Comparison of ENCODE assay signal across 8 cellular contexts in genomic region chr12:8914033-8914715, GRCh38. TPM values are rescaled to one million over a fixed set of nuclear protein-coding genes. Genes with fewer than 3 reads are reported as not detected.
DNase-seq lines count a peak whose midpoint lies in the region; ATAC-seq, FAIRE-seq and TF ChIP-seq lines count a peak whose summit lies in the region.
"Not testable (repeated sequence)": the region's sequence is repeated elsewhere in the genome, so short reads cannot be mapped to it uniquely, and the experiment has no call there.

PHC1 (plus strand) TSS chr12:8914509; CDS start chr12:8917678, 3,169 bp downstream.

- peak; percentile 17; the same call in 1 of the 2 replicates for TF ChIP-seq POLR2A in H54 (IDR thresholded peaks at IDR 0.05; ENCODE audit: low read depth, low read length)

- POLR2A ChIA-PET in naive thymus-derived CD8-positive, alpha-beta T cell (lab: Charles Lee) = interaction anchor here (4.2 kb wide), 1 partner anchor 35 kb away, joined by 28 read pairs; the partner anchor contains the start of gene M6PR

- H3K27ac Mint-ChIP-seq in naive thymus-derived CD8-positive, alpha-beta T cell = peak within 1 kb of the TSS in 9 of 10 donors; percentile 89 to 99 (median 94)

- TF ChIP-seq CTCF in fibroblast of pulmonary artery (IDR thresholded peaks at IDR 0.05; ENCODE audit: low read length, missing control alignments) = peak; percentile 56

- not testable (repeated sequence) for H3K9me3 Mint-ChIP-seq in naive thymus-derived CD8-positive, alpha-beta T cell

- H3K27me3 Mint-ChIP-seq in naive thymus-derived CD8-positive, alpha-beta T cell = not testable (repeated sequence)

- peak within 1 kb of the TSS in 9 of 10 donors; percentile 82 to 93 (median 88) for H3K4me3 Mint-ChIP-seq in naive thymus-derived CD8-positive, alpha-beta T cell

- H3K36me3 Mint-ChIP-seq in naive thymus-derived CD8-positive, alpha-beta T cell = not testable (repeated sequence)

- ATAC-seq in naive thymus-derived CD8-positive, alpha-beta T cell = peak; percentile 70 to 75

- H3K4me3 ChIP-seq in fibroblast of pulmonary artery (replicated peaks; ENCODE audit: low read depth, low read length) = peak within 1 kb of the TSS; percentile 76

- DNase-seq in DMS79 (lab: John Stamatoyannopoulos, UW) (peak; percentile 76), H54 (ENCODE audit: insufficient read length, low spot score) (peak; percentile 77), LoVo (ENCODE audit: low spot score) (peak; percentile 70), SK-MEL-5 (ENCODE audit: low read depth, low spot score) (peak; percentile 81), activated gamma-delta T cell treated with Interleukin-2 at 50 U/mL for 16 hours (peak; percentile 77), fibroblast of pulmonary artery (ENCODE audit: low read depth) (peak; percentile 74)
- DNase-seq in naive thymus-derived CD8-positive, alpha-beta T cell = peak; percentile 59 to 89 (median 76)
- DNase-seq in stimulated activated CD8-positive, alpha-beta memory T cell treated with anti-CD3 and anti-CD28 coated beads, Interleukin-7, amount 100 ng/mL, for 4 hours (ENCODE audit: low read depth in 2 of 2) = peak; percentile 53 to 78

- peaks cover 9 to 23% (median 14%) of the 10 kb centered on the region in 4 donors for H3K4me1 Mint-ChIP-seq in naive thymus-derived CD8-positive, alpha-beta T cell

- not testable (repeated sequence) for FAIRE-seq in H54 (lab: Jason Lieb, UNC)

- in situ Hi-C loops in SK-MEL-5 (cut with HindIII; ENCODE audit: low pct_unique_long_range_greater_than_20kb, low sequenced_read_pairs) = not testable (repeated sequence)

RNA-seq across cellular contexts. Expression of gene PHC1, which starts in this region (rescaled TPM):
- 25.1 and 31.1 TPM in 2 replicates for total RNA-seq in SK-MEL-5 (2014; rRNA removed; shearing (Covaris generic))
- polyA plus RNA-seq in SK-MEL-5 (2015; cell fraction: cytosol; rRNA removed) = 51.5 and 64.1 TPM in 2 replicates
- polyA plus RNA-seq in SK-MEL-5 (2015; cell fraction: nucleus; rRNA removed) = 248 and 280 TPM in 2 replicates
- total RNA-seq in naive thymus-derived CD8-positive, alpha-beta T cell = 10 to 100 TPM; 36.3 to 39.2 TPM
- 10 to 100 TPM; 12.3 to 20.3 (median 15.7) TPM for polyA plus RNA-seq in naive thymus-derived CD8-positive, alpha-beta T cell

Comparison
In these comparisons a context has a peak if more than half of its experiments do, and no peak if none do; other contexts are left out.
1. Peak in every context shown above with its lines: DNase-seq, ATAC-seq and H3K4me3 ChIP-seq.